ENCODE assay signal across 16 cellular contexts in genomic region chr10:131084791-131085585, GRCh38.
DNase-seq lines count a peak whose midpoint lies in the region; ATAC-seq and TF ChIP-seq lines count a peak whose summit lies in the region.
"Had no signal": no experiment of that assay in that cellular context is flagged by ENCODE, and none has a peak within 500 bp of the region (broad histone marks: within the 10 kb centered on the region; RNA-seq: fewer than 3 reads in every experiment).

No MANE protein-coding gene starts in this region.

- no peak overlapping the region for H3K4me3 ChIP-seq in PC-3 (ENCODE audit: low read length)

- no peak overlapping the region for H2AFZ ChIP-seq in PC-3 (ENCODE audit: low read length)

- no peaks in the 10 kb centered on the region for H3F3A ChIP-seq in PC-3 (ENCODE audit: low read length, unreplicated experiment)

- no peaks in the 10 kb centered on the region for H3K27me3 ChIP-seq in PC-3 (ENCODE audit: low read length)

- H3K9me2 ChIP-seq in PC-3 (replicated peaks; ENCODE audit: low read length) = no peaks in the 10 kb centered on the region

- peak; percentile 27 for DNase-seq in Right ventricle myocardium inferior (ENCODE audit: missing footprints)
- no peak for DNase-seq in cardiac septum (ENCODE audit: low spot score)
- no peak for DNase-seq in PC-3
- no peak for DNase-seq in mesothelial cell of epicardium (ENCODE audit: low spot score in 2 of 2, unreplicated experiment in 2 of 2)
- no peak for DNase-seq in mucosa of gallbladder (ENCODE audit: low spot score)
- DNase-seq in NCI-H1092 treated with DMSO at 0.1 percent for 48 hours (lab: John Stamatoyannopoulos, UW) = no peak
- DNase-seq in activated CD4-positive, alpha-beta memory T cell treated with anti-CD3 and anti-CD28 coated beads, Interleukin-2, amount 10 ng/mL, durations not matched to agents 7 days and 5 days = no peak
- DNase-seq: AML-193; CD8-positive, alpha-beta T cell; GOT3; HFFc6; MM.1S; NCI-H187 treated with DMSO at 0.1 percent for 48 hours; NCI-H446; Right ventricle myocardium superior had no signal

- BruUV-seq in PC-3 (replicated peaks; lab: Mats Ljungman, UMichigan) = no TSS peak

- H3K36me3 Mint-ChIP-seq in mesothelial cell of epicardium = no peaks in the 10 kb centered on the region
- H3K36me3 Mint-ChIP-seq in activated CD4-positive, alpha-beta memory T cell treated with anti-CD3 and anti-CD28 coated beads, Interleukin-2, amount 10 ng/mL, durations not matched to agents 7 days and 5 days (ENCODE audit: low read depth) = no peaks in the 10 kb centered on the region
- H3K36me3 Mint-ChIP-seq: CD8-positive, alpha-beta T cell had no signal

- no peaks in the 10 kb centered on the region for H4K20me1 ChIP-seq in PC-3 (ENCODE audit: low read length)

- TF ChIP-seq CTCF in PC-3 (conservative IDR thresholded peaks at IDR 0.05; ENCODE audit: low read depth, low read length) (no peak), mesothelial cell of epicardium (IDR thresholded peaks at IDR 0.05; ENCODE audit: unreplicated experiment) (no peak)

- no peaks in the 10 kb centered on the region for H3K9me3 ChIP-seq in PC-3 (ENCODE audit: low read length)

- peaks cover 16% of the 10 kb centered on the region for H3K4me1 Mint-ChIP-seq in mesothelial cell of epicardium
- peaks cover 3% of the 10 kb centered on the region for H3K4me1 Mint-ChIP-seq in activated CD4-positive, alpha-beta memory T cell treated with anti-CD3 and anti-CD28 coated beads, Interleukin-2, amount 10 ng/mL, durations not matched to agents 7 days and 5 days

- H3K4me3 Mint-ChIP-seq in mesothelial cell of epicardium = no peak overlapping the region
- no peak overlapping the region for H3K4me3 Mint-ChIP-seq in activated CD4-positive, alpha-beta memory T cell treated with anti-CD3 and anti-CD28 coated beads, Interleukin-2, amount 10 ng/mL, durations not matched to agents 7 days and 5 days
- H3K4me3 Mint-ChIP-seq: CD8-positive, alpha-beta T cell; HFFc6 had no signal

- no peaks in the 10 kb centered on the region for H3K4me1 ChIP-seq in PC-3 (ENCODE audit: insufficient read depth, low read length)

- H3K27ac ChIP-seq in PC-3 (ENCODE audit: low read length) = peak overlapping the region; percentile 29; the same call in 1 of the 2 replicates
- H3K27ac ChIP-seq: KMS-11 had no signal

- H3K9me3 Mint-ChIP-seq in mesothelial cell of epicardium = no peaks in the 10 kb centered on the region
- H3K9me3 Mint-ChIP-seq in activated CD4-positive, alpha-beta memory T cell treated with anti-CD3 and anti-CD28 coated beads, Interleukin-2, amount 10 ng/mL, durations not matched to agents 7 days and 5 days = peaks cover 6% of the 10 kb centered on the region
- H3K9me3 Mint-ChIP-seq: CD8-positive, alpha-beta T cell had no signal

- CTCF ChIA-PET in PC-3 (lab: Charles Lee) = no interaction called here
- CTCF ChIA-PET in activated CD4-positive, alpha-beta memory T cell treated with anti-CD3 and anti-CD28 coated beads, Interleukin-2, amount 10 ng/mL, durations not matched to agents 7 days and 5 days (lab: Charles Lee) = no interaction called here

- H3K27me3 Mint-ChIP-seq in mesothelial cell of epicardium (ENCODE audit: low read depth) = peaks cover 2% of the 10 kb centered on the region
- H3K27me3 Mint-ChIP-seq in activated CD4-positive, alpha-beta memory T cell treated with anti-CD3 and anti-CD28 coated beads, Interleukin-2, amount 10 ng/mL, durations not matched to agents 7 days and 5 days = no peaks in the 10 kb centered on the region

- no peak overlapping the region for H3K4me2 ChIP-seq in PC-3 (ENCODE audit: low read length)
- H3K4me2 ChIP-seq: KMS-11 had no signal

- H3K36me3 ChIP-seq in PC-3 (ENCODE audit: low read depth, low read length) = no peaks in the 10 kb centered on the region

- intact Hi-C loops in Right ventricle myocardium inferior (cut with DNase I) (no loop called here), cardiac septum (cut with DNase I) (no loop called here), PC-3 (cut with micrococcal nuclease) (no loop called here)

- ATAC-seq in Right ventricle myocardium inferior (no peak), PC-3 (no peak)
- ATAC-seq: CD8-positive, alpha-beta T cell had no signal

- H3K9ac ChIP-seq in PC-3 (ENCODE audit: low read length) = no peak overlapping the region
- H3K9ac ChIP-seq: KMS-11 had no signal

- POLR2A ChIA-PET in PC-3 (lab: Charles Lee; ENCODE audit: unreplicated experiment) = no interaction called here
- POLR2A ChIA-PET in activated CD4-positive, alpha-beta memory T cell treated with anti-CD3 and anti-CD28 coated beads, Interleukin-2, amount 10 ng/mL, durations not matched to agents 7 days and 5 days (lab: Charles Lee) = no interaction called here

- no peaks in the 10 kb centered on the region for H3K79me2 ChIP-seq in PC-3 (ENCODE audit: low read length)

- peak overlapping the region; percentile 39 for H3K27ac Mint-ChIP-seq in mesothelial cell of epicardium
- no peak overlapping the region for H3K27ac Mint-ChIP-seq in activated CD4-positive, alpha-beta memory T cell treated with anti-CD3 and anti-CD28 coated beads, Interleukin-2, amount 10 ng/mL, durations not matched to agents 7 days and 5 days
- H3K27ac Mint-ChIP-seq: CD8-positive, alpha-beta T cell; HFFc6 had no signal
